Comparison of ENCODE assay signal across 16 cellular contexts in genomic region chr1:219266524-219266923, GRCh38.
DNase-seq lines count a peak whose midpoint lies in the region; ATAC-seq and TF ChIP-seq lines count a peak whose summit lies in the region.
"Had no signal": no experiment of that assay in that cellular context is flagged by ENCODE, and none has a peak within 500 bp of the region (broad histone marks: within the 10 kb centered on the region; RNA-seq: fewer than 3 reads in every experiment).

No MANE protein-coding gene starts in this region.

- CTCF ChIA-PET in PC-3 (lab: Charles Lee): interaction anchor here (1.1 kb wide), 1 partner anchor 301 kb away, joined by 3 read pairs; no protein-coding TSS in a partner anchor
- CTCF ChIA-PET in activated naive CD4-positive, alpha-beta T cell treated with anti-CD3 and anti-CD28 coated beads, Interleukin-2, amount 10 ng/mL, durations not matched to agents 7 days and 5 days (lab: Charles Lee): no interaction called here

- H2AFZ ChIP-seq in PC-3 (ENCODE audit: low read length): no peak overlapping the region

- no peak overlapping the region for H3K4me3 Mint-ChIP-seq in activated naive CD4-positive, alpha-beta T cell treated with anti-CD3 and anti-CD28 coated beads, Interleukin-2, amount 10 ng/mL, durations not matched to agents 7 days and 5 days
- H3K4me3 Mint-ChIP-seq: CD4-positive, CD25-positive, alpha-beta regulatory T cell; HFFc6 had no signal

- H3K4me2 ChIP-seq in PC-3 (ENCODE audit: low read length): no peak overlapping the region
- H3K4me2 ChIP-seq: BLaER1 treated with 17β-estradiol and CSF1 and Interleukin-3, amounts not matched to agents 10 nM and 100 nM had no signal

- H3K36me3 ChIP-seq in PC-3 (ENCODE audit: low read depth, low read length): no peaks in the 10 kb centered on the region
- no peaks in the 10 kb centered on the region for H3K36me3 ChIP-seq in upper lobe of right lung
- H3K36me3 ChIP-seq: HAP-1 had no signal

- H3K27me3 ChIP-seq in PC-3 (ENCODE audit: low read length) (no peaks in the 10 kb centered on the region), upper lobe of right lung (no peaks in the 10 kb centered on the region)
- H3K27me3 ChIP-seq: BLaER1 treated with 17β-estradiol and CSF1 and Interleukin-3, amounts not matched to agents 10 nM and 100 nM had no signal

- H4K20me1 ChIP-seq in PC-3 (ENCODE audit: low read length): no peaks in the 10 kb centered on the region
- H4K20me1 ChIP-seq: BLaER1 treated with 17β-estradiol and CSF1 and Interleukin-3, amounts not matched to agents 10 nM and 100 nM had no signal

- no peaks in the 10 kb centered on the region for H3K79me2 ChIP-seq in PC-3 (ENCODE audit: low read length)

- H3K4me3 ChIP-seq in PC-3 (ENCODE audit: low read length): no peak overlapping the region
- no peak overlapping the region for H3K4me3 ChIP-seq in epithelial cell of esophagus (ENCODE audit: low read length)
- no peak overlapping the region for H3K4me3 ChIP-seq in upper lobe of right lung
- H3K4me3 ChIP-seq: BLaER1 treated with 17β-estradiol and CSF1 and Interleukin-3, amounts not matched to agents 10 nM and 100 nM; GM12878; HAP-1 had no signal

- H3K27me3 Mint-ChIP-seq in activated naive CD4-positive, alpha-beta T cell treated with anti-CD3 and anti-CD28 coated beads, Interleukin-2, amount 10 ng/mL, durations not matched to agents 7 days and 5 days: no peaks in the 10 kb centered on the region
- H3K27me3 Mint-ChIP-seq: CD4-positive, CD25-positive, alpha-beta regulatory T cell had no signal

- H3K9me3 Mint-ChIP-seq in activated naive CD4-positive, alpha-beta T cell treated with anti-CD3 and anti-CD28 coated beads, Interleukin-2, amount 10 ng/mL, durations not matched to agents 7 days and 5 days: peaks cover 8% of the 10 kb centered on the region

- peaks cover 14% of the 10 kb centered on the region for H3K4me1 ChIP-seq in PC-3 (ENCODE audit: insufficient read depth, low read length)
- H3K4me1 ChIP-seq in upper lobe of right lung: no peaks in the 10 kb centered on the region
- H3K4me1 ChIP-seq: BLaER1 treated with 17β-estradiol and CSF1 and Interleukin-3, amounts not matched to agents 10 nM and 100 nM; HAP-1 had no signal

- BruUV-seq in PC-3 (replicated peaks; lab: Mats Ljungman, UMichigan): no TSS peak

- DNase-seq in H4 (ENCODE audit: low spot score) (peak; percentile 40), PC-3 (peak; percentile 70), epithelial cell of esophagus (ENCODE audit: low read depth) (peak; percentile 8), iris pigment epithelial cell (ENCODE audit: low read depth) (peak; percentile 25), NCI-H146 treated with DMSO at 0.1 percent for 48 hours (lab: John Stamatoyannopoulos, UW; ENCODE audit: unreplicated experiment) (no peak), upper lobe of right lung (no peak)
- DNase-seq in activated naive CD4-positive, alpha-beta T cell treated with anti-CD3 and anti-CD28 coated beads, Interleukin-2, amount 10 ng/mL, durations not matched to agents 7 days and 5 days: no peak
- DNase-seq: ACHN; CD4-positive, CD25-positive, alpha-beta regulatory T cell; GOT3; HFFc6 had no signal

- H3K9me3 ChIP-seq in PC-3 (ENCODE audit: low read length): no peaks in the 10 kb centered on the region
- peaks cover 4% of the 10 kb centered on the region for H3K9me3 ChIP-seq in upper lobe of right lung
- H3K9me3 ChIP-seq: HAP-1 had no signal

- H3K4me1 Mint-ChIP-seq in activated naive CD4-positive, alpha-beta T cell treated with anti-CD3 and anti-CD28 coated beads, Interleukin-2, amount 10 ng/mL, durations not matched to agents 7 days and 5 days: no peaks in the 10 kb centered on the region
- H3K4me1 Mint-ChIP-seq: CD4-positive, CD25-positive, alpha-beta regulatory T cell had no signal

- TF ChIP-seq CTCF in PC-3 (conservative IDR thresholded peaks at IDR 0.05; ENCODE audit: low read depth, low read length) (no peak), epithelial cell of esophagus (IDR thresholded peaks at IDR 0.05; ENCODE audit: insufficient read depth, low read depth, low read length, missing control alignments) (no peak), upper lobe of right lung (IDR thresholded peaks at IDR 0.05) (no peak)

- POLR2A ChIA-PET in PC-3 (lab: Charles Lee; ENCODE audit: unreplicated experiment): no interaction called here

- H3F3A ChIP-seq in PC-3 (ENCODE audit: low read length, unreplicated experiment): no peaks in the 10 kb centered on the region

- intact Hi-C loops in PC-3 (cut with micrococcal nuclease) (no loop called here), upper lobe of right lung (cut with DNase I) (no loop called here)

- no peak overlapping the region for H3K27ac Mint-ChIP-seq in activated naive CD4-positive, alpha-beta T cell treated with anti-CD3 and anti-CD28 coated beads, Interleukin-2, amount 10 ng/mL, durations not matched to agents 7 days and 5 days
- H3K27ac Mint-ChIP-seq: CD4-positive, CD25-positive, alpha-beta regulatory T cell; HFFc6 had no signal

- no peaks in the 10 kb centered on the region for H3K36me3 Mint-ChIP-seq in activated naive CD4-positive, alpha-beta T cell treated with anti-CD3 and anti-CD28 coated beads, Interleukin-2, amount 10 ng/mL, durations not matched to agents 7 days and 5 days
- H3K36me3 Mint-ChIP-seq: CD4-positive, CD25-positive, alpha-beta regulatory T cell had no signal

- H3K9me2 ChIP-seq in PC-3 (replicated peaks; ENCODE audit: low read length): no peaks in the 10 kb centered on the region

- peak; percentile 77 for ATAC-seq in PC-3
- ATAC-seq in HG03571 (IDR thresholded peaks at IDR 0.05; ENCODE audit: unreplicated experiment): no peak
- ATAC-seq in upper lobe of right lung: no peak
- ATAC-seq: GM12878 had no signal

- no peak overlapping the region for H3K9ac ChIP-seq in PC-3 (ENCODE audit: low read length)
- H3K9ac ChIP-seq: BLaER1 treated with 17β-estradiol and CSF1 and Interleukin-3, amounts not matched to agents 10 nM and 100 nM had no signal

- H3K27ac ChIP-seq in PC-3 (ENCODE audit: low read length) (no peak overlapping the region), upper lobe of right lung (no peak overlapping the region)
- H3K27ac ChIP-seq: BLaER1 treated with 17β-estradiol and CSF1 and Interleukin-3, amounts not matched to agents 10 nM and 100 nM; HL-60 had no signal

Comparison
In these comparisons a context has a peak if more than half of its experiments do, and no peak if none do; other contexts are left out.
1. DNase-seq: peak in H4 (single experiment), PC-3 (single experiment), epithelial cell of esophagus (single experiment) and iris pigment epithelial cell (single experiment); none in NCI-H146 treated with DMSO at 0.1 percent for 48 hours (single experiment), upper lobe of right lung (single experiment) and activated naive CD4-positive, alpha-beta T cell treated with anti-CD3 and anti-CD28 coated beads, Interleukin-2, amount 10 ng/mL, durations not matched to agents 7 days and 5 days (single experiment).